Comparison of ENCODE assay signal across 8 cellular contexts in genomic region chr11:75525433-75526191, GRCh38. TPM values are rescaled to one million over a fixed set of nuclear protein-coding genes. Genes with fewer than 3 reads are reported as not detected.
A peak's percentile ranks its signal among the peaks of the same experiment; 100 is the strongest.
DNase-seq lines count a peak whose midpoint lies in the region; ATAC-seq and TF ChIP-seq lines count a peak whose summit lies in the region.

Gene GDPD5 (minus strand): TSS chr11:75525941. CDS start chr11:75477735, 48,206 bp downstream.

- peaks cover 47% of the 10 kb centered on the region for H3K27me3 Mint-ChIP-seq in progenitor cell of endocrine pancreas

- peaks cover 11% of the 10 kb centered on the region for H3K4me1 Mint-ChIP-seq in progenitor cell of endocrine pancreas (ENCODE audit: low read depth)

- TF ChIP-seq POLR2A in GM10847 (IDR thresholded peaks at IDR 0.05; ENCODE audit: extremely low read depth, insufficient read length), result peak; percentile 35

- intact Hi-C loops in heart right ventricle (cut with DNase I) (loop anchor here in 2 of 10 donors (5.0 to 10.0 kb wide), 2 partner anchors 123 to 241 kb away; no protein-coding TSS in a partner anchor), upper lobe of right lung (cut with DNase I) (no loop called here)

- H3K27me3 ChIP-seq in heart right ventricle (peaks cover 0 to 22% (median 0%) of the 10 kb centered on the region in 7 donors), upper lobe of right lung (no peaks in the 10 kb centered on the region)

- H3K4me1 ChIP-seq in heart right ventricle (peaks cover 3 to 38% (median 23%) of the 10 kb centered on the region in 9 donors), upper lobe of right lung (peaks cover 17% of the 10 kb centered on the region)

- H3K4me3 ChIP-seq in heart right ventricle (peak within 1 kb of the TSS; percentile 65 to 98 (median 76)), upper lobe of right lung (peak within 1 kb of the TSS; percentile 76)

- H3K27ac ChIP-seq in heart right ventricle, result peak within 1 kb of the TSS in 6 of 10 donors; percentile 31 to 71 (median 47)
- H3K27ac ChIP-seq in upper lobe of right lung, result no peak within 1 kb of the TSS

- H3K36me3 ChIP-seq in heart right ventricle (no peaks in the 10 kb centered on the region), upper lobe of right lung (no peaks in the 10 kb centered on the region)

- H3K9me3 ChIP-seq in heart right ventricle (no peaks in the 10 kb centered on the region), upper lobe of right lung (no peaks in the 10 kb centered on the region)

- ATAC-seq in HG02610 (IDR thresholded peaks at IDR 0.05; ENCODE audit: unreplicated experiment) (peak; percentile 77), heart right ventricle (peak; percentile 95 to 98 (median 96)), upper lobe of right lung (peak; percentile 98)

- WGBS in heart right ventricle, 2 donors, result 0 to 1% methylated on average over 78 to 99 of the region's 99 CpGs

- H3K27ac Mint-ChIP-seq in progenitor cell of endocrine pancreas, result peak within 1 kb of the TSS; percentile 85

- TF ChIP-seq CTCF in heart right ventricle (IDR thresholded peaks at IDR 0.05) (peak; percentile 17 to 79 (median 57)), progenitor cell of endocrine pancreas (IDR thresholded peaks at IDR 0.05; ENCODE audit: unreplicated experiment) (peak; percentile 58), upper lobe of right lung (IDR thresholded peaks at IDR 0.05) (peak; percentile 46)

- no peaks in the 10 kb centered on the region for H3K9me3 Mint-ChIP-seq in progenitor cell of endocrine pancreas (ENCODE audit: low read depth)

- DNase-seq in NCI-H1092 treated with DMSO at 0.1 percent for 48 hours (lab: John Stamatoyannopoulos, UW) (peak; percentile 78), SW 1271 (lab: John Stamatoyannopoulos, UW) (peak; percentile 34 to 65), heart right ventricle (peak; percentile 80 to 83), progenitor cell of endocrine pancreas (ENCODE audit: low spot score, unreplicated experiment) (peak; percentile 79), upper lobe of right lung (peak; percentile 92)
- DNase-seq in activated naive CD8-positive, alpha-beta T cell treated with anti-CD3 and anti-CD28 coated beads, Interleukin-2, amount 50 U/mL, for 16 hours (ENCODE audit: low read depth, low spot score), result peak; percentile 54

- peak within 1 kb of the TSS; percentile 84 for H3K4me3 Mint-ChIP-seq in progenitor cell of endocrine pancreas (ENCODE audit: low read depth)

- no peaks in the 10 kb centered on the region for H3K36me3 Mint-ChIP-seq in progenitor cell of endocrine pancreas (ENCODE audit: insufficient read depth)

RNA-seq across cellular contexts. Expression of gene GDPD5, which starts in this region (rescaled TPM):
- total RNA-seq in heart right ventricle, result 1 to 10 TPM; 3.3 to 8.0 (median 4.1) TPM
- 10 to 100 TPM in 1 of 2 donors, 1 to 10 TPM in 1; 3.6 to 10.3 TPM for polyA plus RNA-seq in heart right ventricle
- 32.4 and 33.1 TPM in 2 replicates for total RNA-seq in progenitor cell of endocrine pancreas
- 19.3 TPM for total RNA-seq in upper lobe of right lung
